ENCODE assay signal across 8 cellular contexts in genomic region chr19:11964496-11964857, GRCh38. TPM values are rescaled to one million over a fixed set of nuclear protein-coding genes. Genes with fewer than 3 reads are reported as not detected.
DNase-seq lines count a peak whose midpoint lies in the region; ATAC-seq and TF ChIP-seq lines count a peak whose summit lies in the region.

No MANE protein-coding gene starts in this region.

- intact Hi-C loops in Panc1 (cut with micrococcal nuclease; ENCODE audit: unreplicated experiment), result no loop called here

- BruUV-seq in Panc1 (replicated peaks; lab: Mats Ljungman, UMichigan), result no TSS peak

- peak; percentile 25 for ATAC-seq in GM18520 (IDR thresholded peaks at IDR 0.05; ENCODE audit: unreplicated experiment)
- peak; percentile 60 for ATAC-seq in Panc1
- no peak for ATAC-seq in GM18870 (IDR thresholded peaks at IDR 0.05; ENCODE audit: unreplicated experiment)
- ATAC-seq in GM21515 (IDR thresholded peaks at IDR 0.05; ENCODE audit: unreplicated experiment), result no peak

- H3K9ac ChIP-seq in fibroblast of lung (ENCODE audit: insufficient read depth, low read length), result no peak overlapping the region

- no peak for DNase-seq in Panc1 (ENCODE audit: low read depth, low spot score)
- no peak for DNase-seq in fibroblast of lung (ENCODE audit: low read depth in 2 of 2)
- no peak for DNase-seq in midbrain (lab: John Stamatoyannopoulos, UW)
- no peak for DNase-seq in activated CD4-positive, CD25-positive, alpha-beta regulatory T cell (lab: John Stamatoyannopoulos, UW)

- H3K9me3 ChIP-seq in Panc1 (ENCODE audit: control insufficient read depth, insufficient read depth, low read depth, low read length) (no peaks in the 10 kb centered on the region), fibroblast of lung (ENCODE audit: control insufficient read depth, insufficient read depth, low read depth, low read length) (no peaks in the 10 kb centered on the region), neutrophil (no peaks in the 10 kb centered on the region)

- H3K4me3 ChIP-seq in Panc1 (ENCODE audit: low read depth in 2 of 2, low read length in 2 of 2), result peak overlapping the region; percentile 62 to 84
- peak overlapping the region in 2 of 4 experiments; percentile 82 to 90 for H3K4me3 ChIP-seq in fibroblast of lung (replicated peaks in 1 of 4; ENCODE audit: control extremely low read depth in 1 of 4, insufficient read depth in 1 of 4, low read depth in 3 of 4, low read length in 4 of 4)
- peak overlapping the region; percentile 86 to 90 for H3K4me3 ChIP-seq in neutrophil (ENCODE audit: low read depth in 1 of 2, low read length in 1 of 2)

- no peaks in the 10 kb centered on the region for H3K79me2 ChIP-seq in fibroblast of lung (ENCODE audit: control insufficient read depth, insufficient read depth, low read length)

- H3K4me1 ChIP-seq in Panc1 (ENCODE audit: control insufficient read depth, insufficient read depth, low read length), result peaks cover 5% of the 10 kb centered on the region
- H3K4me1 ChIP-seq in fibroblast of lung (ENCODE audit: control insufficient read depth, extremely low read depth, insufficient read depth, low read length), result peaks cover 2% of the 10 kb centered on the region
- H3K4me1 ChIP-seq in neutrophil (ENCODE audit: control insufficient read depth in 1 of 2, insufficient read depth in 1 of 2, low read depth in 1 of 2, low read length in 1 of 2), result peaks cover 19 to 24% of the 10 kb centered on the region in 2 experiments

- no peaks in the 10 kb centered on the region for H3K27me3 ChIP-seq in Panc1 (ENCODE audit: control insufficient read depth, insufficient read depth, low read length)
- no peaks in the 10 kb centered on the region for H3K27me3 ChIP-seq in fibroblast of lung (ENCODE audit: control insufficient read depth, insufficient read depth, low read length)
- H3K27me3 ChIP-seq in neutrophil, result no peaks in the 10 kb centered on the region

- CTCF ChIA-PET in Panc1 (lab: Charles Lee), result interaction anchor here (0.9 to 1.2 kb wide), 5 partner anchors 25 to 177 kb away, joined by 3 to 6 read pairs (median 3); no protein-coding TSS in a partner anchor

- TF ChIP-seq CTCF in Panc1 (IDR thresholded peaks at IDR 0.05), result no peak
- TF ChIP-seq CTCF in fibroblast of lung (conservative IDR thresholded peaks at IDR 0.05 in 1 of 2, IDR thresholded peaks at IDR 0.05 in 1 of 2; ENCODE audit: low read depth in 1 of 2, low read length in 2 of 2), result peak; percentile 23 to 36
- TF ChIP-seq CTCF in neutrophil (IDR thresholded peaks at IDR 0.05), result no peak

- H3K4me2 ChIP-seq in fibroblast of lung (ENCODE audit: extremely low read depth, insufficient read depth, low read length), result peak overlapping the region; percentile 80

- no peaks in the 10 kb centered on the region for H3K36me3 ChIP-seq in Panc1 (ENCODE audit: control insufficient read depth, insufficient read depth, low read length)
- no peaks in the 10 kb centered on the region for H3K36me3 ChIP-seq in fibroblast of lung (ENCODE audit: control insufficient read depth, insufficient read depth, low read length)
- peaks cover 3% of the 10 kb centered on the region for H3K36me3 ChIP-seq in neutrophil

- no peaks in the 10 kb centered on the region for H4K20me1 ChIP-seq in fibroblast of lung (ENCODE audit: control insufficient read depth, extremely low read depth, insufficient read depth, low read length)

- in situ Hi-C loops in Panc1 (cut with HindIII; ENCODE audit: low pct_unique_long_range_greater_than_20kb, low sequenced_read_pairs), result no loop called here

- POLR2A ChIA-PET in Panc1 (lab: Charles Lee), result no interaction called here

- H2AFZ ChIP-seq in fibroblast of lung (ENCODE audit: low read length), result peak overlapping the region; percentile 83

- H3K27ac ChIP-seq in Panc1 (ENCODE audit: low read length), result no peak overlapping the region
- no peak overlapping the region for H3K27ac ChIP-seq in fibroblast of lung (ENCODE audit: insufficient read depth, low read length)
- peak overlapping the region; percentile 100 for H3K27ac ChIP-seq in neutrophil

RNA-seq across cellular contexts. Expression of gene ZNF763, which starts 0.4 kb away (rescaled TPM):
- total RNA-seq in Panc1 (2021; ENCODE audit: unreplicated experiment), result 0.39 TPM
- polyA plus RNA-seq in Panc1 (2012; ENCODE audit: insufficient read length), result 0.34 TPM
- total RNA-seq in fibroblast of lung, result 1.3 and 2.5 TPM in 2 replicates
- 0.94 and 1.6 TPM in 2 replicates for polyA plus RNA-seq in fibroblast of lung
- polyA plus RNA-seq in fibroblast of lung (2012), result 0.51 and 0.55 TPM in 2 replicates
- not detected in 2 replicates for polyA minus RNA-seq in fibroblast of lung (ENCODE audit: low replicate concordance)

RNA-seq across cellular contexts. Expression of gene ZNF700, which starts 39.6 kb away (rescaled TPM):
- total RNA-seq in Panc1 (2021; ENCODE audit: unreplicated experiment), result 10.4 TPM
- 2.7 TPM for polyA plus RNA-seq in Panc1 (2012; ENCODE audit: insufficient read length)
- 7.4 and 12.4 TPM in 2 replicates for total RNA-seq in fibroblast of lung
- 3.9 and 5.7 TPM in 2 replicates for polyA plus RNA-seq in fibroblast of lung
- 3.3 and 3.8 TPM in 2 replicates for polyA plus RNA-seq in fibroblast of lung (2012)
- 0.63 and 1.9 TPM in 2 replicates for polyA minus RNA-seq in fibroblast of lung (ENCODE audit: low replicate concordance)

Comparison
In these comparisons a context has a peak if more than half of its experiments do, and no peak if none do; other contexts are left out.
1. ATAC-seq: peak in GM18520 (single experiment) and Panc1 (single experiment); none in GM18870 (single experiment) and GM21515 (single experiment).
2. CTCF ChIP-seq: peak in fibroblast of lung (2 of 2); none in Panc1 (single experiment) and neutrophil (single experiment).